1 cellular context compared by ENCODE assay signal in the genomic region with DNA sequence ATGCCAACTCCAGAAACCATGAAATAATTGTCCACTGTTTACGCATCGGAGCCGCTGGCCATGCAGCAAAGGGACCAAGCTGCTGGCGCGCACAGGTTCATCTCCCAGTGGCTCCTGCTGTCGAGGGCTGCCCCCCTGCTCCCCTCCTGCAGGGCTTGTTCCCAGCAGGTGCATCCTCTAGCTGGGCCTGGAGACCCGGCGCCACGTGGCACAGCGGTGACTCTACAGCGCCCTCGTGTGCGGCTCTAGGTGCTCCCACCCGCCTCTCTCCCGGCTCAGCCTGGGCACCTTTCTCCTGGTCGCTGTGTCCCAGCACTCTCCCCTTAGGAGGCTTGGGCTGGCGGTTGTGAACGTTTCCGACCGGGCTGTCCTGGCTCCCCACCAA.
TF ChIP-seq lines count a peak whose summit lies in the region.

No MANE protein-coding gene starts in this region.

TF ChIP-seq in HepG2, 621 proteins besides CTCF, POLR2A, EP300 and RAD21:
- TF ChIP-seq HNRNPL (IDR thresholded peaks at IDR 0.05; ENCODE audit: low read depth, low read length) = 0 out of 2 replicates have a peak, but pooled peaks have one; percentile 15
- TF ChIP-seq MYC (CRISPR knock-in tag; IDR thresholded peaks at IDR 0.05; ENCODE audit: borderline replicate concordance) = peak; percentile 57; the same call in 1 of the 2 replicates
- TF ChIP-seq SMARCE1 (IDR thresholded peaks at IDR 0.05; ENCODE audit: borderline replicate concordance) = no peak
- TF ChIP-seq, protein P1, sequence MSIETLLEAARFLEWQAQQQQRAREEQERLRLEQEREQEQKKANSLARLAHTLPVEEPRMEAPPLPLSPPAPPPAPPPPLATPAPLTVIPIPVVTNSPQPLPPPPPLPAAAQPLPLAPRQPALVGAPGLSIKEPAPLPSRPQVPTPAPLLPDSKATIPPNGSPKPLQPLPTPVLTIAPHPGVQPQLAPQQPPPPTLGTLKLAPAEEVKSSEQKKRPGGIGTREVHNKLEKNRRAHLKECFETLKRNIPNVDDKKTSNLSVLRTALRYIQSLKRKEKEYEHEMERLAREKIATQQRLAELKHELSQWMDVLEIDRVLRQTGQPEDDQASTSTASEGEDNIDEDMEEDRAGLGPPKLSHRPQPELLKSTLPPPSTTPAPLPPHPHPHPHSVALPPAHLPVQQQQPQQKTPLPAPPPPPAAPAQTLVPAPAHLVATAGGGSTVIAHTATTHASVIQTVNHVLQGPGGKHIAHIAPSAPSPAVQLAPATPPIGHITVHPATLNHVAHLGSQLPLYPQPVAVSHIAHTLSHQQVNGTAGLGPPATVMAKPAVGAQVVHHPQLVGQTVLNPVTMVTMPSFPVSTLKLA (IDR thresholded peaks at IDR 0.05) = peak; percentile 44
- TF ChIP-seq, protein P2, sequence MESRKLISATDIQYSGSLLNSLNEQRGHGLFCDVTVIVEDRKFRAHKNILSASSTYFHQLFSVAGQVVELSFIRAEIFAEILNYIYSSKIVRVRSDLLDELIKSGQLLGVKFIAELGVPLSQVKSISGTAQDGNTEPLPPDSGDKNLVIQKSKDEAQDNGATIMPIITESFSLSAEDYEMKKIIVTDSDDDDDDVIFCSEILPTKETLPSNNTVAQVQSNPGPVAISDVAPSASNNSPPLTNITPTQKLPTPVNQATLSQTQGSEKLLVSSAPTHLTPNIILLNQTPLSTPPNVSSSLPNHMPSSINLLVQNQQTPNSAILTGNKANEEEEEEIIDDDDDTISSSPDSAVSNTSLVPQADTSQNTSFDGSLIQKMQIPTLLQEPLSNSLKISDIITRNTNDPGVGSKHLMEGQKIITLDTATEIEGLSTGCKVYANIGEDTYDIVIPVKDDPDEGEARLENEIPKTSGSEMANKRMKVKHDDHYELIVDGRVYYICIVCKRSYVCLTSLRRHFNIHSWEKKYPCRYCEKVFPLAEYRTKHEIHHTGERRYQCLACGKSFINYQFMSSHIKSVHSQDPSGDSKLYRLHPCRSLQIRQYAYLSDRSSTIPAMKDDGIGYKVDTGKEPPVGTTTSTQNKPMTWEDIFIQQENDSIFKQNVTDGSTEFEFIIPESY (CRISPR knock-in tag; IDR thresholded peaks at IDR 0.05) = peak; percentile 81
- TF ChIP-seq XBP1 (CRISPR knock-in tag; IDR thresholded peaks at IDR 0.05) = no peak
